In the genomic region with DNA sequence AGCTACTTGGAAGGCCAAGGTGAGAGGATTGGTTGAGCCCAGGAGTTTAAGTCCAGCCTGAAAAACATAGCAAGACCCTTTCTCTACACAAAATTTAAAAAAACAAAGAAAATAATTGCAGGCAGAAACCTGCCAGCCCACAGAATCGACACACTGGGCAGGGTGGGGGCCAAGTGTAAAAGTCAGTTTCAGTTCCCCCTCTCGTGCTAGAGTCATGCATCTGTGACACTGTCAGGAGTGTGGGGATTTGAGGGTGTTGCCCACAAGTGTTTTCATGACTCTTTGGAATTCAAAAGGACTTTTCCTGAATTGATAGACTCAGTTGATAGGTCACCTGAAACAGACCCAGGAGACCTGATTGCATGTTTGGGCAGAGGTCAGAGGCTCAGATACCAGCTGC, we compare ENCODE assay signal across 14 cellular contexts. TPM values are rescaled to one million over a fixed set of nuclear protein-coding genes. Genes with fewer than 3 reads are reported as not detected.
DNase-seq lines count a peak whose midpoint lies in the region; ATAC-seq and TF ChIP-seq lines count a peak whose summit lies in the region.
"Had no signal": no experiment of that assay in that cellular context is flagged by ENCODE, and none has a peak within 500 bp of the region (broad histone marks: within the 10 kb centered on the region; RNA-seq: fewer than 3 reads in every experiment).

No MANE protein-coding gene starts in this region.

- H2AFZ ChIP-seq in osteoblast (ENCODE audit: low read length), result no peak overlapping the region

- peak overlapping the region; percentile 13 for H3K27ac Mint-ChIP-seq in activated CD4-positive, alpha-beta T cell treated with anti-CD3 and anti-CD28 coated beads for 36 hours
- peak overlapping the region; percentile 17 for H3K27ac Mint-ChIP-seq in activated T-helper 2 cell treated with anti-CD3 and anti-CD28 coated beads, Interferon-gamma antibody, Interleukin-2, Interleukin-4, amounts not matched to agents 10 μg/mL and 5 μg/mL and 100 μg/mL, durations not matched to agents 14 hours and 24 hours and 36 hours

- TF ChIP-seq CTCF in HEK293 (tag by site-specific recombination; IDR thresholded peaks at IDR 0.05) (no peak), osteoblast (IDR thresholded peaks at IDR 0.05; ENCODE audit: extremely low read depth, low read depth, low read length) (no peak)

- intact Hi-C loops in activated CD4-positive, alpha-beta T cell treated with anti-CD3 and anti-CD28 coated beads for 36 hours (cut with DNase I, micrococcal nuclease), result no loop called here
- intact Hi-C loops in activated T-helper 2 cell treated with anti-CD3 and anti-CD28 coated beads, Interferon-gamma antibody, Interleukin-2, Interleukin-4, amounts not matched to agents 10 μg/mL and 5 μg/mL and 100 μg/mL, durations not matched to agents 14 hours and 24 hours and 36 hours (cut with micrococcal nuclease), result no loop called here

- peaks cover 23% of the 10 kb centered on the region for H3K4me1 Mint-ChIP-seq in activated CD4-positive, alpha-beta T cell treated with anti-CD3 and anti-CD28 coated beads for 36 hours
- H3K4me1 Mint-ChIP-seq in activated T-helper 2 cell treated with anti-CD3 and anti-CD28 coated beads, Interferon-gamma antibody, Interleukin-2, Interleukin-4, amounts not matched to agents 10 μg/mL and 5 μg/mL and 100 μg/mL, durations not matched to agents 14 hours and 24 hours and 36 hours (ENCODE audit: low read depth), result peaks cover 22% of the 10 kb centered on the region

- H3K36me3 ChIP-seq in HEK293 (ENCODE audit: control insufficient read depth in 2 of 2, insufficient read depth in 1 of 2, low read length in 2 of 2), result peaks cover 42 to 95% of the 10 kb centered on the region in 2 experiments
- H3K36me3 ChIP-seq in osteoblast (ENCODE audit: insufficient read depth, low read length), result peaks cover 88% of the 10 kb centered on the region

- POLR2A ChIA-PET in activated CD4-positive, alpha-beta T cell treated with anti-CD3 and anti-CD28 coated beads for 36 hours (lab: Charles Lee), result no interaction called here
- POLR2A ChIA-PET in HEK293 (lab: Yijun Ruan, JAX), result no interaction called here

- peaks cover 86% of the 10 kb centered on the region for H3K79me2 ChIP-seq in osteoblast (ENCODE audit: insufficient read depth, low read length)

- DNase-seq in activated CD4-positive, alpha-beta T cell treated with anti-CD3 and anti-CD28 coated beads for 36 hours, result no peak
- no peak for DNase-seq in activated CD4-positive, alpha-beta T cell treated with anti-CD3 and anti-CD28 coated beads, Interleukin-2, amount 50 U/mL, for 4 hours
- DNase-seq in activated T-helper 2 cell treated with anti-CD3 and anti-CD28 coated beads, Interferon-gamma antibody, Interleukin-2, Interleukin-4, amounts not matched to agents 10 μg/mL and 5 μg/mL and 100 μg/mL, durations not matched to agents 14 hours and 24 hours and 36 hours (ENCODE audit: low spot score), result no peak
- DNase-seq in osteoblast (ENCODE audit: insufficient read length, low spot score, missing footprints), result peak; percentile 46
- no peak for DNase-seq in NCI-H510A (lab: John Stamatoyannopoulos, UW)
- DNase-seq: brain microvascular endothelial cell, MG63, NCI-H2227 treated with DMSO at 0.1 percent for 48 hours, T-helper 9 cell, transverse colon had no signal

- no peaks in the 10 kb centered on the region for H3K9me3 Mint-ChIP-seq in activated CD4-positive, alpha-beta T cell treated with anti-CD3 and anti-CD28 coated beads for 36 hours (ENCODE audit: low read depth)
- H3K9me3 Mint-ChIP-seq in activated T-helper 2 cell treated with anti-CD3 and anti-CD28 coated beads, Interferon-gamma antibody, Interleukin-2, Interleukin-4, amounts not matched to agents 10 μg/mL and 5 μg/mL and 100 μg/mL, durations not matched to agents 14 hours and 24 hours and 36 hours, result no peaks in the 10 kb centered on the region
- H3K9me3 Mint-ChIP-seq: neural crest cell had no signal

- no peak overlapping the region for H3K27ac ChIP-seq in HEK293 (ENCODE audit: extremely low read depth, low read depth, low read length)
- H3K27ac ChIP-seq in osteoblast (ENCODE audit: low read depth, low read length), result no peak overlapping the region
- H3K27ac ChIP-seq: brain microvascular endothelial cell, transverse colon had no signal

- H3K4me2 ChIP-seq in osteoblast (ENCODE audit: insufficient read depth, low read length), result no peak overlapping the region

- H3K4me1 ChIP-seq in HEK293 (ENCODE audit: control insufficient read depth, insufficient read depth, low read length), result no peaks in the 10 kb centered on the region
- peaks cover under 1% of the 10 kb centered on the region for H3K4me1 ChIP-seq in osteoblast (ENCODE audit: insufficient read depth, low read length)

- H3K4me3 ChIP-seq in HEK293 (ENCODE audit: low read depth, low read length), result no peak overlapping the region
- no peak overlapping the region for H3K4me3 ChIP-seq in osteoblast (ENCODE audit: insufficient read depth, low read length)
- H3K4me3 ChIP-seq: MG63, transverse colon had no signal

- peaks cover 17% of the 10 kb centered on the region for H4K20me1 ChIP-seq in osteoblast (ENCODE audit: insufficient read depth, low read length)

- H3K27me3 ChIP-seq in osteoblast (ENCODE audit: insufficient read depth, low read length), result no peaks in the 10 kb centered on the region
- H3K27me3 ChIP-seq: brain microvascular endothelial cell, MG63, transverse colon had no signal

- H3K4me3 Mint-ChIP-seq in activated CD4-positive, alpha-beta T cell treated with anti-CD3 and anti-CD28 coated beads for 36 hours, result no peak overlapping the region
- no peak overlapping the region for H3K4me3 Mint-ChIP-seq in activated T-helper 2 cell treated with anti-CD3 and anti-CD28 coated beads, Interferon-gamma antibody, Interleukin-2, Interleukin-4, amounts not matched to agents 10 μg/mL and 5 μg/mL and 100 μg/mL, durations not matched to agents 14 hours and 24 hours and 36 hours (ENCODE audit: low read depth)
- H3K4me3 Mint-ChIP-seq: neural crest cell had no signal

- CTCF ChIA-PET in activated CD4-positive, alpha-beta T cell treated with anti-CD3 and anti-CD28 coated beads for 36 hours (lab: Charles Lee), result interaction anchor here (1.0 kb wide), 1 partner anchor 34 kb away, joined by 6 read pairs; no protein-coding TSS in a partner anchor
- CTCF ChIA-PET in HEK293 (lab: Yijun Ruan, JAX), result interaction anchor here (0.6 to 1.6 kb wide), 2 partner anchors 11 to 298 kb away, joined by 3 read pairs; no protein-coding TSS in a partner anchor

- H3K36me3 Mint-ChIP-seq in activated CD4-positive, alpha-beta T cell treated with anti-CD3 and anti-CD28 coated beads for 36 hours (ENCODE audit: low read depth), result peaks cover 79% of the 10 kb centered on the region
- H3K36me3 Mint-ChIP-seq in activated T-helper 2 cell treated with anti-CD3 and anti-CD28 coated beads, Interferon-gamma antibody, Interleukin-2, Interleukin-4, amounts not matched to agents 10 μg/mL and 5 μg/mL and 100 μg/mL, durations not matched to agents 14 hours and 24 hours and 36 hours (ENCODE audit: low read depth), result peaks cover 86% of the 10 kb centered on the region

- H3K9me3 ChIP-seq in HEK293 (ENCODE audit: control insufficient read depth, insufficient read depth, low read depth, low read length) (no peaks in the 10 kb centered on the region), osteoblast (ENCODE audit: low read depth, low read length) (no peaks in the 10 kb centered on the region)
- H3K9me3 ChIP-seq: MG63, transverse colon had no signal

- H3K27me3 Mint-ChIP-seq in activated CD4-positive, alpha-beta T cell treated with anti-CD3 and anti-CD28 coated beads for 36 hours, result no peaks in the 10 kb centered on the region
- no peaks in the 10 kb centered on the region for H3K27me3 Mint-ChIP-seq in activated T-helper 2 cell treated with anti-CD3 and anti-CD28 coated beads, Interferon-gamma antibody, Interleukin-2, Interleukin-4, amounts not matched to agents 10 μg/mL and 5 μg/mL and 100 μg/mL, durations not matched to agents 14 hours and 24 hours and 36 hours (ENCODE audit: low read depth)

- no peak for ATAC-seq in activated CD4-positive, alpha-beta T cell treated with anti-CD3 and anti-CD28 coated beads for 36 hours
- ATAC-seq in GM21576 (IDR thresholded peaks at IDR 0.05; ENCODE audit: unreplicated experiment) (no peak), HG03378 (IDR thresholded peaks at IDR 0.05; ENCODE audit: unreplicated experiment) (no peak)

TF ChIP-seq in HEK293, 187 proteins besides CTCF, POLR2A, EP300 and RAD21:
- TF ChIP-seq OSR2 (tag by site-specific recombination; IDR thresholded peaks at IDR 0.05) (no peak), ZNF792 (tag by site-specific recombination; IDR thresholded peaks at IDR 0.05) (no peak)
- TF ChIP-seq, protein P1, sequence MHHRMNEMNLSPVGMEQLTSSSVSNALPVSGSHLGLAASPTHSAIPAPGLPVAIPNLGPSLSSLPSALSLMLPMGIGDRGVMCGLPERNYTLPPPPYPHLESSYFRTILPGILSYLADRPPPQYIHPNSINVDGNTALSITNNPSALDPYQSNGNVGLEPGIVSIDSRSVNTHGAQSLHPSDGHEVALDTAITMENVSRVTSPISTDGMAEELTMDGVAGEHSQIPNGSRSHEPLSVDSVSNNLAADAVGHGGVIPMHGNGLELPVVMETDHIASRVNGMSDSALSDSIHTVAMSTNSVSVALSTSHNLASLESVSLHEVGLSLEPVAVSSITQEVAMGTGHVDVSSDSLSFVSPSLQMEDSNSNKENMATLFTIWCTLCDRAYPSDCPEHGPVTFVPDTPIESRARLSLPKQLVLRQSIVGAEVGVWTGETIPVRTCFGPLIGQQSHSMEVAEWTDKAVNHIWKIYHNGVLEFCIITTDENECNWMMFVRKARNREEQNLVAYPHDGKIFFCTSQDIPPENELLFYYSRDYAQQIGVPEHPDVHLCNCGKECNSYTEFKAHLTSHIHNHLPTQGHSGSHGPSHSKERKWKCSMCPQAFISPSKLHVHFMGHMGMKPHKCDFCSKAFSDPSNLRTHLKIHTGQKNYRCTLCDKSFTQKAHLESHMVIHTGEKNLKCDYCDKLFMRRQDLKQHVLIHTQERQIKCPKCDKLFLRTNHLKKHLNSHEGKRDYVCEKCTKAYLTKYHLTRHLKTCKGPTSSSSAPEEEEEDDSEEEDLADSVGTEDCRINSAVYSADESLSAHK (tag by site-specific recombination; IDR thresholded peaks at IDR 0.05), result peak; percentile 76

RNA-seq across cellular contexts. Expression of a gene that starts 47.6 kb away (rescaled TPM):
- total RNA-seq in activated CD4-positive, alpha-beta T cell treated with anti-CD3 and anti-CD28 coated beads for 36 hours, result 100 to 1,000 TPM; 151 to 184 TPM
- 150 and 174 TPM in 2 replicates for total RNA-seq in activated T-helper 2 cell treated with anti-CD3 and anti-CD28 coated beads, Interferon-gamma antibody, Interleukin-2, Interleukin-4, amounts not matched to agents 10 μg/mL and 5 μg/mL and 100 μg/mL, durations not matched to agents 14 hours and 24 hours and 36 hours
- 61.6 and 70.9 TPM in 2 replicates for total RNA-seq in osteoblast
